Comparison of ENCODE assay signal across 25 cellular contexts in genomic region chr3:86234516-86235254, GRCh38.
DNase-seq lines count a peak whose midpoint lies in the region; ATAC-seq, FAIRE-seq and TF ChIP-seq lines count a peak whose summit lies in the region.
"Had no signal": no experiment of that assay in that cellular context is flagged by ENCODE, and none has a peak within 500 bp of the region (broad histone marks: within the 10 kb centered on the region; RNA-seq: fewer than 3 reads in every experiment).

No MANE protein-coding gene starts in this region.

- peak overlapping the region; percentile 78 for H3K27ac ChIP-seq in GM23338 (ENCODE audit: low read depth)
- H3K27ac ChIP-seq in HUES48 (ENCODE audit: low read depth, low read length), result peak overlapping the region; percentile 21
- no peak overlapping the region for H3K27ac ChIP-seq in mesendoderm (ENCODE audit: low read depth, low read length)
- no peak overlapping the region for H3K27ac ChIP-seq in small intestine (ENCODE audit: low read depth in 1 of 2, low read length in 1 of 2)
- H3K27ac ChIP-seq: PC-9, SJSA1 had no signal

- H3K27me3 ChIP-seq in GM23338 (ENCODE audit: insufficient read depth) (no peaks in the 10 kb centered on the region), HUES48 (ENCODE audit: control insufficient read depth, insufficient read depth, low read length) (no peaks in the 10 kb centered on the region), mesendoderm (ENCODE audit: insufficient read depth, low read length, poor library complexity) (no peaks in the 10 kb centered on the region), small intestine (ENCODE audit: control insufficient read depth in 2 of 2, insufficient read depth in 2 of 2, low read length in 2 of 2) (no peaks in the 10 kb centered on the region)
- H3K27me3 ChIP-seq: MG63, SJSA1 had no signal

- H3K79me1 ChIP-seq in mesendoderm (ENCODE audit: low read length), result no peaks in the 10 kb centered on the region

- DNase-seq in GM23338 (ENCODE audit: low spot score) (peak; percentile 19), WTC11 (ENCODE audit: low spot score) (no peak), mesendoderm (peak; percentile 2), NCI-H510A (lab: John Stamatoyannopoulos, UW) (no peak), small intestine (no peak), DMS79 treated with DMSO at 0.1 percent for 48 hours (lab: John Stamatoyannopoulos, UW) (no peak)
- DNase-seq: CD8-positive, alpha-beta memory T cell; DMS 273 treated with DMSO at 0.1 percent for 48 hours; H7; KBM-7; MG63; NCI-H1417; NCI-H1694; NCI-H2029 treated with DMSO at 0.1 percent for 48 hours; NCI-H2227 treated with DMSO at 0.1 percent for 48 hours; NCI-H774; NK-92 treated with Interleukin-12 subunit alpha and Interleukin-12 subunit beta, amount 100 ng/mL, for 24 hours; PC-9; Right ventricle myocardium superior; RPMI8226; T-cell had no signal

- TF ChIP-seq CTCF in GM23338 (conservative IDR thresholded peaks at IDR 0.05; ENCODE audit: low read depth in 2 of 2) (no peak), WTC11 (IDR thresholded peaks at IDR 0.05) (no peak)

- no peaks in the 10 kb centered on the region for H4K20me1 ChIP-seq in GM23338 (replicated peaks; ENCODE audit: insufficient read depth)

- H2AK5ac ChIP-seq in mesendoderm (ENCODE audit: low read length), result no peak overlapping the region

- H2BK15ac ChIP-seq in mesendoderm (replicated peaks; ENCODE audit: low read depth), result no peak overlapping the region

- H3K9ac ChIP-seq in HUES48 (ENCODE audit: low read depth, low read length), result peak overlapping the region; percentile 17; the same call in 1 of the 2 replicates
- H3K9ac ChIP-seq in mesendoderm (ENCODE audit: low read length), result no peak overlapping the region

- no peak overlapping the region for H3K23ac ChIP-seq in mesendoderm (ENCODE audit: low read length)

- H3K4ac ChIP-seq in mesendoderm (ENCODE audit: low read depth, low read length), result no peak overlapping the region

- no peaks in the 10 kb centered on the region for H3F3A ChIP-seq in GM23338 (replicated peaks; ENCODE audit: low read depth)

- H3K27me3 Mint-ChIP-seq in GM23338 (ENCODE audit: insufficient read depth, low read depth, poor library complexity), result no peaks in the 10 kb centered on the region
- H3K27me3 Mint-ChIP-seq in WTC11 (ENCODE audit: low read depth), result no peaks in the 10 kb centered on the region
- H3K27me3 Mint-ChIP-seq: B cell; CD8-positive, alpha-beta memory T cell; T-cell had no signal

- H2BK5ac ChIP-seq in mesendoderm (ENCODE audit: low read length), result no peak overlapping the region

- WGBS in mesendoderm (ENCODE audit: extremely low coverage, insufficient coverage, low lambda C conversion rate), result no CpG with 5 or more reads among the region's 5 CpGs
- 63 to 64% (median 64%) methylated on average over 5 of the region's 5 CpGs for WGBS in small intestine, 3 donors

- H3K27ac Mint-ChIP-seq in GM23338 (peak overlapping the region; percentile 10), WTC11 (peak overlapping the region; percentile 26)
- H3K27ac Mint-ChIP-seq: B cell; CD14-positive monocyte; CD8-positive, alpha-beta memory T cell; T-cell had no signal

- H2AFZ ChIP-seq in GM23338, result no peak overlapping the region
- H2AFZ ChIP-seq: PC-9 had no signal

- H3K4me1 Mint-ChIP-seq in GM23338 (peaks cover 39% of the 10 kb centered on the region), WTC11 (peaks cover 31% of the 10 kb centered on the region)
- H3K4me1 Mint-ChIP-seq: B cell; CD14-positive monocyte; CD8-positive, alpha-beta memory T cell; T-cell had no signal

- H4K8ac ChIP-seq in mesendoderm (ENCODE audit: low read depth, low read length), result no peak overlapping the region

- H3K9me3 ChIP-seq in HUES48 (ENCODE audit: control insufficient read depth, insufficient read depth, low read length) (no peaks in the 10 kb centered on the region), small intestine (ENCODE audit: control insufficient read depth, low read depth) (no peaks in the 10 kb centered on the region)
- H3K9me3 ChIP-seq: MG63, SJSA1 had no signal

- no peaks in the 10 kb centered on the region for H3K79me2 ChIP-seq in GM23338 (replicated peaks; ENCODE audit: insufficient read depth)
- H3K79me2 ChIP-seq in mesendoderm (ENCODE audit: control insufficient read depth, insufficient read depth, low read length), result no peaks in the 10 kb centered on the region

- CTCF ChIA-PET in WTC11 (lab: Charles Lee), result interaction anchor here (0.7 to 1.5 kb wide), 2 partner anchors 10 to 15 kb away, joined by 3 to 7 read pairs; no protein-coding TSS in a partner anchor

- H3K36me3 ChIP-seq in GM23338 (ENCODE audit: insufficient read depth) (no peaks in the 10 kb centered on the region), HUES48 (ENCODE audit: control insufficient read depth, insufficient read depth, low read length) (no peaks in the 10 kb centered on the region), mesendoderm (ENCODE audit: control insufficient read depth, insufficient read depth, low read length) (no peaks in the 10 kb centered on the region), small intestine (ENCODE audit: control insufficient read depth in 2 of 2, insufficient read depth in 2 of 2, low read length in 2 of 2) (no peaks in the 10 kb centered on the region)
- H3K36me3 ChIP-seq: MG63, SJSA1 had no signal

- POLR2A ChIA-PET in WTC11 (lab: Charles Lee), result no interaction called here

- no peaks in the 10 kb centered on the region for H3K9me2 ChIP-seq in GM23338 (ENCODE audit: insufficient read depth)

- ATAC-seq in GM23338 (no peak), WTC11 (no peak)
- ATAC-seq: T-cell had no signal

- no peak for FAIRE-seq in small intestine (lab: Jason Lieb, UNC)

- no peak overlapping the region for H2BK120ac ChIP-seq in mesendoderm (ENCODE audit: low read depth, low read length)

- no peaks in the 10 kb centered on the region for H3K9me3 Mint-ChIP-seq in GM23338
- peaks cover 6% of the 10 kb centered on the region for H3K9me3 Mint-ChIP-seq in WTC11
- H3K9me3 Mint-ChIP-seq: CD14-positive monocyte had no signal

- no peak overlapping the region for H3K4me3 ChIP-seq in GM23338
- H3K4me3 ChIP-seq in HUES48 (ENCODE audit: low read depth, low read length), result no peak overlapping the region
- no peak overlapping the region for H3K4me3 ChIP-seq in mesendoderm (ENCODE audit: low read length)
- H3K4me3 ChIP-seq in small intestine (ENCODE audit: low read depth in 1 of 2, low read length in 2 of 2), result no peak overlapping the region
- H3K4me3 ChIP-seq: MG63, PC-9, SJSA1 had no signal

- no peak overlapping the region for H4K5ac ChIP-seq in mesendoderm (ENCODE audit: low read length)

- H3K4me1 ChIP-seq in GM23338 (ENCODE audit: insufficient read depth), result peaks cover 41% of the 10 kb centered on the region
- peaks cover 35% of the 10 kb centered on the region for H3K4me1 ChIP-seq in HUES48 (ENCODE audit: control insufficient read depth, insufficient read depth, low read length)
- H3K4me1 ChIP-seq in mesendoderm (ENCODE audit: control insufficient read depth, low read depth, low read length), result no peaks in the 10 kb centered on the region
- no peaks in the 10 kb centered on the region for H3K4me1 ChIP-seq in small intestine (ENCODE audit: control insufficient read depth in 2 of 2, insufficient read depth in 1 of 2, low read depth in 1 of 2, low read length in 1 of 2)
- H3K4me1 ChIP-seq: SJSA1 had no signal

- no peak overlapping the region for H3K4me3 Mint-ChIP-seq in GM23338
- no peak overlapping the region for H3K4me3 Mint-ChIP-seq in WTC11
- H3K4me3 Mint-ChIP-seq: B cell; CD14-positive monocyte; CD8-positive, alpha-beta memory T cell; T-cell had no signal

- H3K18ac ChIP-seq in mesendoderm (ENCODE audit: low read length), result no peak overlapping the region

- H3K4me2 ChIP-seq in GM23338 (no peak overlapping the region), mesendoderm (ENCODE audit: low read length) (no peak overlapping the region)
- H3K4me2 ChIP-seq: PC-9 had no signal

- H3K36me3 Mint-ChIP-seq in GM23338 (ENCODE audit: low read depth) (peaks cover 6% of the 10 kb centered on the region; the same call in 2 of the 3 replicates), WTC11 (peaks cover 6% of the 10 kb centered on the region)
- H3K36me3 Mint-ChIP-seq: CD14-positive monocyte; CD8-positive, alpha-beta memory T cell; T-cell had no signal

- no peak overlapping the region for H3K56ac ChIP-seq in mesendoderm (ENCODE audit: low read length)

TF ChIP-seq in GM23338, 12 proteins besides CTCF, POLR2A, EP300 and RAD21 (continues in another document):
- TF ChIP-seq ETS1 (IDR thresholded peaks at IDR 0.05) (no peak), NANOG (IDR thresholded peaks at IDR 0.05; ENCODE audit: borderline replicate concordance) (no peak), JUNB (IDR thresholded peaks at IDR 0.05; ENCODE audit: unreplicated experiment) (no peak), EZH2phosphoT487 (IDR thresholded peaks at IDR 0.05; ENCODE audit: unreplicated experiment) (no peak), EZH2 (IDR thresholded peaks at IDR 0.05; ENCODE audit: low read depth, unreplicated experiment) (no peak)

TF ChIP-seq in WTC11, 78 proteins besides CTCF, POLR2A, EP300 and RAD21 (continues in another document):
- TF ChIP-seq SOX15 (CRISPR knock-in tag; IDR thresholded peaks at IDR 0.05) (no peak), GABPB1 (CRISPR knock-in tag; IDR thresholded peaks at IDR 0.05) (no peak), ZNF138 (CRISPR knock-in tag; conservative IDR thresholded peaks at IDR 0.05) (no peak), MYBL2 (CRISPR knock-in tag; IDR thresholded peaks at IDR 0.05) (no peak), E2F4 (CRISPR knock-in tag; IDR thresholded peaks at IDR 0.05; ENCODE audit: borderline replicate concordance, low read depth) (no peak), JUN (CRISPR knock-in tag; IDR thresholded peaks at IDR 0.05) (no peak)

Comparison
In these comparisons a context has a peak if more than half of its experiments do, and no peak if none do; other contexts are left out.
1. DNase-seq: peak in GM23338 (single experiment) and mesendoderm (single experiment); none in WTC11 (single experiment), NCI-H510A (single experiment), small intestine (single experiment) and DMS79 treated with DMSO at 0.1 percent for 48 hours (single experiment).
2. H3K27ac ChIP-seq: peak in GM23338 (single experiment) and HUES48 (single experiment); none in mesendoderm (single experiment) and small intestine (0 of 2).